In genomic region chr21:44783023-44783696, GRCh38 we compare ENCODE assay signal across 1 cellular context.
A peak's percentile ranks its signal among the peaks of the same experiment; 100 is the strongest.
TF ChIP-seq lines count a peak whose summit lies in the region.

No MANE protein-coding gene starts in this region.

TF ChIP-seq in K562, 482 proteins besides CTCF, POLR2A, EP300 and RAD21 (continued from another document):
- no peak for TF ChIP-seq ATF6 (CRISPR knock-in tag; IDR thresholded peaks at IDR 0.05)
- TF ChIP-seq HES1 (IDR thresholded peaks at IDR 0.05; ENCODE audit: low read depth): no peak
- TF ChIP-seq AFF1 (IDR thresholded peaks at IDR 0.05; ENCODE audit: low read depth in 1 of 2, partially characterized antibody in 2 of 2): no peak
- no peak for TF ChIP-seq HNRNPLL (IDR thresholded peaks at IDR 0.05; ENCODE audit: low read depth, low read length, poor library complexity, severe bottlenecking)
- no peak for TF ChIP-seq ZBTB26 (CRISPR knock-in tag; IDR thresholded peaks at IDR 0.05)
- TF ChIP-seq SMARCE1 (IDR thresholded peaks at IDR 0.05): no peak
- peak; percentile 24 for TF ChIP-seq DACH1 (IDR thresholded peaks at IDR 0.05; ENCODE audit: partially characterized antibody)
- no peak for TF ChIP-seq ZNF764 (CRISPR knock-in tag; IDR thresholded peaks at IDR 0.05; ENCODE audit: low read depth)
- TF ChIP-seq BRF1 (IDR thresholded peaks at IDR 0.05; ENCODE audit: borderline replicate concordance, extremely low read depth, insufficient read length): no peak
- TF ChIP-seq GTF2B (IDR thresholded peaks at IDR 0.05; ENCODE audit: extremely low read depth, insufficient read length): no peak
- no peak for TF ChIP-seq E2F3 (CRISPR knock-in tag; IDR thresholded peaks at IDR 0.05)
- TF ChIP-seq PHF21A (IDR thresholded peaks at IDR 0.05; ENCODE audit: borderline replicate concordance, low read depth): no peak
- peak; percentile 73; the same call in 1 of the 2 replicates for TF ChIP-seq RFX5 (IDR thresholded peaks at IDR 0.05; ENCODE audit: low read depth, low read length)
- no peak for TF ChIP-seq ARHGAP35 (IDR thresholded peaks at IDR 0.05; ENCODE audit: partially characterized antibody)
- no peak for TF ChIP-seq E2F4 (CRISPR knock-in tag; IDR thresholded peaks at IDR 0.05; ENCODE audit: low read depth)
